Comparison of ENCODE assay signal across 8 cellular contexts in the genomic region with DNA sequence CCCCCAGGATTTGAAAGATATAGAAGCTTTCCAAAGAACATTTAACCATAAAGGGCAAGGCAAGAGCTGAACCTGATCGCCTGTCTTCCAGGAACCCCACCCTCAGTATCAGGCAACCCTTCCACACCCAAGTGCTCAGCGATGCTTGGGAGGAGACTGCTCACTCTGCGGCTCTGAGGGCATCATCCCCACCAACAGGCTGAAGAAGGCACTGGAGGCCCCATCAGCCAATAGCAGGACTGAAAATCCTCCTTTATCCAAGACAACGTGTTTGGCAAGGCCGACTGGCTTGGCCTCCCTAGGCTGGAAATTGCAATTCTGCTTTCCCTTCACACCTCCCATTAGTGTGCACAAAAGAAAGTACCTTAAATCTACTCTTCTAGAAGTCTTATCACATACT. TPM values are rescaled to one million over a fixed set of nuclear protein-coding genes. Genes with fewer than 3 reads are reported as not detected.
DNase-seq lines count a peak whose midpoint lies in the region; FAIRE-seq and TF ChIP-seq lines count a peak whose summit lies in the region.

No MANE protein-coding gene starts in this region.

- peak overlapping the region; percentile 98 for H3K4me3 ChIP-seq in OCI-LY1 (ENCODE audit: low read depth, low read length, poor library complexity, severe bottlenecking)
- peak overlapping the region in 1 of 2 donors; percentile 85 for H3K4me3 ChIP-seq in testis

- peaks cover 36% of the 10 kb centered on the region for H3K79me2 ChIP-seq in OCI-LY1 (ENCODE audit: insufficient read depth, low read length)

- no peaks in the 10 kb centered on the region for H3F3A ChIP-seq in OCI-LY1 (ENCODE audit: insufficient read depth, low read length)

- peak overlapping the region; percentile 95 for H3K4me3 Mint-ChIP-seq in chondrocyte (ENCODE audit: unreplicated experiment)

- H3K9me3 Mint-ChIP-seq in chondrocyte (ENCODE audit: low read depth) = no peaks in the 10 kb centered on the region

- H3K9me2 ChIP-seq in OCI-LY1 (ENCODE audit: low read depth, low read length) = no peaks in the 10 kb centered on the region

- no peak for TF ChIP-seq CTCF in OCI-LY1 (IDR thresholded peaks at IDR 0.05; ENCODE audit: low read length)
- TF ChIP-seq CTCF in chondrocyte (IDR thresholded peaks at IDR 0.05) = no peak
- no peak for TF ChIP-seq CTCF in testis (IDR thresholded peaks at IDR 0.05)

- FAIRE-seq in RCC 7860 (lab: Jason Lieb, UNC) = no peak

- peaks cover 33% of the 10 kb centered on the region for H3K4me1 ChIP-seq in OCI-LY1 (ENCODE audit: insufficient read depth, low read length, severe bottlenecking)
- H3K4me1 ChIP-seq in testis = peaks cover 11% of the 10 kb centered on the region

- WGBS in testis, 2 donors = 32 to 44% methylated on average over 5 of the region's 5 CpGs

- H3K27ac Mint-ChIP-seq in chondrocyte (ENCODE audit: unreplicated experiment) = peak overlapping the region; percentile 98

- no peaks in the 10 kb centered on the region for H3K27me3 ChIP-seq in OCI-LY1 (ENCODE audit: insufficient read depth, low read length)
- no peaks in the 10 kb centered on the region for H3K27me3 ChIP-seq in testis

- H3K4me1 Mint-ChIP-seq in chondrocyte (ENCODE audit: low read depth) = peaks cover 33% of the 10 kb centered on the region

- peak overlapping the region; percentile 83 for H3K4me2 ChIP-seq in OCI-LY1 (ENCODE audit: low read length)

- no peaks in the 10 kb centered on the region for H3K9me3 ChIP-seq in OCI-LY1 (ENCODE audit: low read length)
- H3K9me3 ChIP-seq in testis = no peaks in the 10 kb centered on the region

- no peak for TF ChIP-seq POLR2A in testis (IDR thresholded peaks at IDR 0.05)

- H3K36me3 ChIP-seq in OCI-LY1 (ENCODE audit: insufficient read depth, low read length) (peaks cover 26% of the 10 kb centered on the region), testis (ENCODE audit: low read depth, missing control alignments) (no peaks in the 10 kb centered on the region)

- peak overlapping the region; percentile 100; the same call in 1 of the 2 replicates for H3K9ac ChIP-seq in OCI-LY1 (ENCODE audit: low read length)

- H2AFZ ChIP-seq in OCI-LY1 (ENCODE audit: low read length) = no peak overlapping the region

- DNase-seq in NCI-H1417 (lab: John Stamatoyannopoulos, UW) = peak; percentile 22 to 63 (median 36)
- no peak for DNase-seq in NCI-H1417 treated with DMSO at 0.1 percent for 48 hours (lab: John Stamatoyannopoulos, UW)
- DNase-seq in chondrocyte (ENCODE audit: low spot score) = no peak
- peak; percentile 73 for DNase-seq in medulla oblongata (ENCODE audit: extremely low spot score)
- DNase-seq in testis = peak; percentile 42
- DNase-seq in stimulated activated CD4-positive, alpha-beta T cell treated with anti-CD3 and anti-CD28 coated beads, Interleukin-4, amount 100 ng/mL, for 1 hour = no peak
- DNase-seq in RCC 7860 (ENCODE audit: low spot score) = no peak

- no peaks in the 10 kb centered on the region for H3K27me3 Mint-ChIP-seq in chondrocyte (ENCODE audit: low read depth)

- intact Hi-C loops in testis (cut with DNase I; ENCODE audit: low total_unique reads) = no loop called here

- H3K36me3 Mint-ChIP-seq in chondrocyte (ENCODE audit: low read depth) = no peaks in the 10 kb centered on the region

- no peaks in the 10 kb centered on the region for H4K20me1 ChIP-seq in OCI-LY1 (ENCODE audit: insufficient read depth, low read length)

- H3K27ac ChIP-seq in OCI-LY1 (ENCODE audit: low read depth, low read length, poor library complexity, severe bottlenecking) (no peak overlapping the region), testis (peak overlapping the region in 1 of 2 donors; percentile 100)

RNA-seq across cellular contexts. Expression of gene PPP2CA, which starts 1.4 kb away (rescaled TPM):
- total RNA-seq in chondrocyte (109 to 113 TPM (median 113 TPM) in 3 replicates), testis (100 to 1,000 TPM; 125 to 214 TPM)
- 105 TPM for polyA plus RNA-seq in testis (ENCODE audit: insufficient read depth, low read depth, low replicate concordance)

RNA-seq across cellular contexts. Expression of gene SKP1, which starts 50.5 kb away (rescaled TPM):
- total RNA-seq in chondrocyte = 248 to 338 TPM (median 256 TPM) in 3 replicates
- total RNA-seq in testis = 100 to 1,000 TPM; 336 to 459 TPM
- polyA plus RNA-seq in testis (ENCODE audit: insufficient read depth, low read depth, low replicate concordance) = 919 TPM

Comparison
In these comparisons a context has a peak if more than half of its experiments do, and no peak if none do; other contexts are left out.
1. DNase-seq: peak in NCI-H1417 (3 of 3), medulla oblongata (single experiment) and testis (single experiment); none in NCI-H1417 treated with DMSO at 0.1 percent for 48 hours (single experiment), chondrocyte (single experiment), stimulated activated CD4-positive, alpha-beta T cell treated with anti-CD3 and anti-CD28 coated beads, Interleukin-4, amount 100 ng/mL, for 1 hour (single experiment) and RCC 7860 (single experiment).